ENCODE assay signal across 24 cellular contexts in genomic region chr2:105320651-105321215, GRCh38. TPM values are rescaled to one million over a fixed set of nuclear protein-coding genes. Genes with fewer than 3 reads are reported as not detected.
DNase-seq lines count a peak whose midpoint lies in the region; ATAC-seq, FAIRE-seq and TF ChIP-seq lines count a peak whose summit lies in the region.
"Had no signal": no experiment of that assay in that cellular context is flagged by ENCODE, and none has a peak within 500 bp of the region (broad histone marks: within the 10 kb centered on the region; RNA-seq: fewer than 3 reads in every experiment).

No MANE protein-coding gene starts in this region.

- H3K9me3 ChIP-seq in astrocyte (ENCODE audit: insufficient read depth, low read depth, low read length): no peaks in the 10 kb centered on the region
- H3K9me3 ChIP-seq: breast epithelium, heart left ventricle, mucosa of descending colon, upper lobe of left lung had no signal

- H3K79me2 ChIP-seq in astrocyte (ENCODE audit: insufficient read depth, low read length): peaks cover 66% of the 10 kb centered on the region

- H3K4me2 ChIP-seq in astrocyte (ENCODE audit: low read length): no peak overlapping the region

- no peak overlapping the region for H3K4me3 ChIP-seq in astrocyte (ENCODE audit: insufficient read depth, low read depth, low read length)
- H3K4me3 ChIP-seq: breast epithelium, GM23248, heart left ventricle, mucosa of descending colon, upper lobe of left lung had no signal

- ATAC-seq in GM21390 (IDR thresholded peaks at IDR 0.05; ENCODE audit: unreplicated experiment): no peak
- ATAC-seq: left ventricle myocardium superior, mucosa of descending colon had no signal

- H3K27me3 Mint-ChIP-seq in astrocyte (ENCODE audit: low read depth, unreplicated experiment): no peaks in the 10 kb centered on the region
- H3K27me3 Mint-ChIP-seq in glutamatergic neuron (ENCODE audit: unreplicated experiment): no peaks in the 10 kb centered on the region
- H3K27me3 Mint-ChIP-seq: B cell had no signal

- H3K4me1 ChIP-seq in astrocyte (ENCODE audit: insufficient read depth, low read length): peaks cover 22% of the 10 kb centered on the region
- H3K4me1 ChIP-seq: breast epithelium had no signal

- peak overlapping the region; percentile 53 for H3K27ac Mint-ChIP-seq in astrocyte (ENCODE audit: unreplicated experiment)
- no peak overlapping the region for H3K27ac Mint-ChIP-seq in glutamatergic neuron (ENCODE audit: unreplicated experiment)
- H3K27ac Mint-ChIP-seq: B cell had no signal

- FAIRE-seq in G401.6 (lab: Jason Lieb, UNC) (peak; percentile 91), astrocyte (lab: Jason Lieb, UNC) (no peak)

- H3K4me3 Mint-ChIP-seq in astrocyte (ENCODE audit: unreplicated experiment): no peak overlapping the region
- no peak overlapping the region for H3K4me3 Mint-ChIP-seq in glutamatergic neuron (ENCODE audit: unreplicated experiment)
- H3K4me3 Mint-ChIP-seq: B cell had no signal

- no peak overlapping the region for H3K27ac ChIP-seq in astrocyte (ENCODE audit: low read depth, low read length)
- H3K27ac ChIP-seq: breast epithelium, GM23248, heart left ventricle, HL-60, VCaP had no signal

- DNase-seq in M059J (ENCODE audit: low read depth) (peak; percentile 27), astrocyte (ENCODE audit: low read depth) (no peak), renal cortical epithelial cell (ENCODE audit: low read depth) (peak; percentile 36), Kasumi-1 (lab: John Stamatoyannopoulos, UW) (no peak), glutamatergic neuron (no peak)
- DNase-seq: activated CD4-positive, alpha-beta T cell treated with anti-CD3 and anti-CD28 coated beads, Interleukin-2, amount 50 U/mL, for 4 hours; activated gamma-delta T cell; COR-L47; cortex of kidney; GM23248; heart left ventricle; left ventricle myocardium superior; mucosa of descending colon; NCI-H187 treated with DMSO at 0.1 percent for 48 hours; NCI-H510A treated with DMSO at 0.1 percent for 48 hours; SIG-M5; stimulated activated CD4-positive, alpha-beta T cell treated with anti-CD3 and anti-CD28 coated beads, Interleukin-12 subunit alpha, Interleukin-12 subunit beta, amount 100 ng/mL, for 4 hours; upper lobe of left lung had no signal

- H3K9me3 Mint-ChIP-seq in astrocyte (ENCODE audit: unreplicated experiment) (no peaks in the 10 kb centered on the region), glutamatergic neuron (ENCODE audit: unreplicated experiment) (no peaks in the 10 kb centered on the region)

- H3K27me3 ChIP-seq in astrocyte (ENCODE audit: insufficient read depth, low read length): no peaks in the 10 kb centered on the region
- H3K27me3 ChIP-seq: breast epithelium, heart left ventricle, upper lobe of left lung had no signal

- peaks cover 62% of the 10 kb centered on the region for H3K4me1 Mint-ChIP-seq in astrocyte (ENCODE audit: low read depth, unreplicated experiment)
- H3K4me1 Mint-ChIP-seq in glutamatergic neuron (ENCODE audit: low read depth, unreplicated experiment): peaks cover 7% of the 10 kb centered on the region

- no peaks in the 10 kb centered on the region for H3K36me3 Mint-ChIP-seq in astrocyte (ENCODE audit: low read depth, unreplicated experiment)
- no peaks in the 10 kb centered on the region for H3K36me3 Mint-ChIP-seq in glutamatergic neuron (ENCODE audit: unreplicated experiment)

- H4K20me1 ChIP-seq in astrocyte (ENCODE audit: insufficient read depth, low read length): peaks cover 18% of the 10 kb centered on the region

- no peak overlapping the region for H3K9ac ChIP-seq in astrocyte (ENCODE audit: low read length)
- H3K9ac ChIP-seq: GM23248 had no signal

- H3K36me3 ChIP-seq in astrocyte (ENCODE audit: insufficient read depth, low read length): no peaks in the 10 kb centered on the region
- H3K36me3 ChIP-seq: breast epithelium, heart left ventricle, upper lobe of left lung had no signal

- TF ChIP-seq CTCF in astrocyte (IDR thresholded peaks at IDR 0.05; ENCODE audit: insufficient read depth, low read depth, low read length) (no peak), glutamatergic neuron (IDR thresholded peaks at IDR 0.05; ENCODE audit: partially characterized antibody, unreplicated experiment) (no peak)

- no peak overlapping the region for H2AFZ ChIP-seq in astrocyte (ENCODE audit: low read depth, low read length)
- H2AFZ ChIP-seq: GM23248 had no signal

RNA-seq across cellular contexts. Expression of gene TGFBRAP1, which starts 8.8 kb away (rescaled TPM):
- 13.6 and 22.0 TPM in 2 replicates for total RNA-seq in M059J (2014; rRNA removed; shearing (Covaris generic))
- total RNA-seq in astrocyte: 25.1 and 26.1 TPM in 2 replicates
- total RNA-seq in renal cortical epithelial cell: 27.8 and 45.1 TPM in 2 replicates
- 14.9 TPM for total RNA-seq in glutamatergic neuron (ENCODE audit: unreplicated experiment)

RNA-seq across cellular contexts. Expression of gene C2orf49, which starts 16.6 kb away (rescaled TPM):
- 19.2 and 22.0 TPM in 2 replicates for total RNA-seq in M059J (2014; rRNA removed; shearing (Covaris generic))
- total RNA-seq in astrocyte (21.6 and 22.6 TPM in 2 replicates), renal cortical epithelial cell (24.0 and 30.3 TPM in 2 replicates), glutamatergic neuron (ENCODE audit: unreplicated experiment) (10.7 TPM)

Comparison
In these comparisons a context has a peak if more than half of its experiments do, and no peak if none do; other contexts are left out.
1. DNase-seq: peak in M059J (single experiment) and renal cortical epithelial cell (single experiment); none in astrocyte (single experiment), Kasumi-1 (0 of 2) and glutamatergic neuron (single experiment).